8 cellular contexts compared by ENCODE assay signal in genomic region chr18:12990128-12990485, GRCh38. TPM values are rescaled to one million over a fixed set of nuclear protein-coding genes. Genes with fewer than 3 reads are reported as not detected.
A peak's percentile ranks its signal among the peaks of the same experiment; 100 is the strongest.
DNase-seq lines count a peak whose midpoint lies in the region; ATAC-seq and TF ChIP-seq lines count a peak whose summit lies in the region.

No MANE protein-coding gene starts in this region.

- ATAC-seq in PC-3 (no peak), gastrocnemius medialis (no peak), HG03039 (IDR thresholded peaks at IDR 0.05; ENCODE audit: unreplicated experiment) (no peak)

- POLR2A ChIA-PET in PC-3 (lab: Charles Lee; ENCODE audit: unreplicated experiment), result no interaction called here

- no peaks in the 10 kb centered on the region for H3K9me2 ChIP-seq in PC-3 (replicated peaks; ENCODE audit: low read length)

- H3K27ac ChIP-seq in PC-3 (ENCODE audit: low read length), result no peak overlapping the region
- H3K27ac ChIP-seq in coronary artery, result no peak overlapping the region
- H3K27ac ChIP-seq in gastrocnemius medialis, result peak overlapping the region; percentile 45 to 93 (median 90)

- peak overlapping the region; percentile 73; the same call in 1 of the 2 replicates for H2AFZ ChIP-seq in PC-3 (ENCODE audit: low read length)

- 0 out of 2 replicates have a peak overlapping the region, but pooled peaks have one; percentile 93 for H3K9ac ChIP-seq in PC-3 (ENCODE audit: low read length)

- intact Hi-C loops in PC-3 (cut with micrococcal nuclease), result loop anchor here (2.0 to 5.0 kb wide), 2 partner anchors 41 to 737 kb away; partner anchors contain the start of genes FAM210A, RNMT and SEH1L
- intact Hi-C loops in gastrocnemius medialis (cut with DNase I; ENCODE audit: low total_unique reads), result loop anchor here (2.0 to 5.0 kb wide), 3 partner anchors 232 to 737 kb away; partner anchors contain the start of genes AFG3L2, FAM210A and RNMT

- H3K4me2 ChIP-seq in PC-3 (ENCODE audit: low read length), result peak overlapping the region; percentile 87

- no peaks in the 10 kb centered on the region; the same call in 1 of the 2 replicates for H3K36me3 ChIP-seq in GM06990 (ENCODE audit: control insufficient read depth, insufficient read depth, low read length)
- peaks cover 13% of the 10 kb centered on the region for H3K36me3 ChIP-seq in PC-3 (ENCODE audit: low read depth, low read length)
- peaks cover 0 to 2% of the 10 kb centered on the region in 2 donors for H3K36me3 ChIP-seq in gastrocnemius medialis

- no TSS peak for BruUV-seq in PC-3 (replicated peaks; lab: Mats Ljungman, UMichigan)

- H3K4me3 ChIP-seq in GM06990 (replicated peaks; ENCODE audit: low read depth, low read length) (peak overlapping the region; percentile 64), PC-3 (ENCODE audit: low read length) (peak overlapping the region; percentile 94; the same call in 1 of the 2 replicates), coronary artery (peak overlapping the region; percentile 93), gastrocnemius medialis (peak overlapping the region in 3 of 4 donors; percentile 81 to 92 (median 88))

- TF ChIP-seq POLR2A in gastrocnemius medialis (IDR thresholded peaks at IDR 0.05), result no peak

- peaks cover 39% of the 10 kb centered on the region for H3K79me2 ChIP-seq in PC-3 (ENCODE audit: low read length)

- H3K9me3 ChIP-seq in PC-3 (ENCODE audit: low read length) (no peaks in the 10 kb centered on the region), gastrocnemius medialis (no peaks in the 10 kb centered on the region)

- DNase-seq in GM06990 (ENCODE audit: extremely low read depth, insufficient read length), result no peak
- DNase-seq in PC-3, result no peak
- no peak for DNase-seq in coronary artery (ENCODE audit: low spot score)
- no peak for DNase-seq in gastrocnemius medialis
- no peak for DNase-seq in NCI-H748 treated with DMSO at 0.1 percent for 48 hours (lab: John Stamatoyannopoulos, UW)
- no peak for DNase-seq in NCI-H446 (lab: John Stamatoyannopoulos, UW)
- DNase-seq in cortex of kidney (lab: John Stamatoyannopoulos, UW), result no peak

- no peak for TF ChIP-seq CTCF in GM06990 (IDR thresholded peaks at IDR 0.05; ENCODE audit: insufficient read depth, low read length, poor library complexity, severe bottlenecking)
- TF ChIP-seq CTCF in PC-3 (conservative IDR thresholded peaks at IDR 0.05; ENCODE audit: low read depth, low read length), result no peak
- no peak for TF ChIP-seq CTCF in coronary artery (IDR thresholded peaks at IDR 0.05)
- TF ChIP-seq CTCF in gastrocnemius medialis (IDR thresholded peaks at IDR 0.05 in 4 of 5, conservative IDR thresholded peaks at IDR 0.05 in 1 of 5), result no peak

- peaks cover 6% of the 10 kb centered on the region for H3F3A ChIP-seq in PC-3 (ENCODE audit: low read length, unreplicated experiment)

- H3K4me1 ChIP-seq in PC-3 (ENCODE audit: insufficient read depth, low read length), result peaks cover 22% of the 10 kb centered on the region
- peaks cover 33 to 42% of the 10 kb centered on the region in 2 donors for H3K4me1 ChIP-seq in gastrocnemius medialis

- in situ Hi-C loops in gastrocnemius medialis (cut with MboI; ENCODE audit: low sequenced_read_pairs in 4 of 4), result no loop called here

- H4K20me1 ChIP-seq in PC-3 (ENCODE audit: low read length), result peaks cover 26% of the 10 kb centered on the region

- H3K27me3 ChIP-seq in GM06990 (replicated peaks; ENCODE audit: control insufficient read depth, insufficient read depth, low read length) (no peaks in the 10 kb centered on the region), PC-3 (ENCODE audit: low read length) (no peaks in the 10 kb centered on the region), gastrocnemius medialis (no peaks in the 10 kb centered on the region)

- CTCF ChIA-PET in PC-3 (lab: Charles Lee), result no interaction called here

RNA-seq across cellular contexts. Expression of gene CEP192, which starts 1.1 kb away (rescaled TPM):
- total RNA-seq in PC-3 (2014; rRNA removed) (32.6 and 34.4 TPM in 2 replicates), gastrocnemius medialis (1 to 10 TPM; 6.8 to 8.3 (median 7.3) TPM)

RNA-seq across cellular contexts. Expression of gene SEH1L, which starts 42.3 kb away (rescaled TPM):
- total RNA-seq in PC-3 (2014; rRNA removed) (61.2 TPM in 2 replicates), gastrocnemius medialis (10 to 100 TPM; 19.8 to 29.9 (median 28.2) TPM)

Comparison
In these comparisons a context has a peak if more than half of its experiments do, and no peak if none do; other contexts are left out.
1. H3K27ac ChIP-seq: peak in gastrocnemius medialis (4 of 4); none in PC-3 (single experiment) and coronary artery (0 of 2).
2. Peak in every context shown above with its lines, with median percentiles within 50 percentile points of each other: H3K4me3 ChIP-seq.